1 cellular context compared by ENCODE assay signal in genomic region chr22:42939451-42939881, GRCh38.
TF ChIP-seq lines count a peak whose summit lies in the region.

No MANE protein-coding gene starts in this region.

TF ChIP-seq in A549, 52 proteins besides CTCF, POLR2A, EP300 and RAD21 (continued from another document):
- TF ChIP-seq, protein P1, sequence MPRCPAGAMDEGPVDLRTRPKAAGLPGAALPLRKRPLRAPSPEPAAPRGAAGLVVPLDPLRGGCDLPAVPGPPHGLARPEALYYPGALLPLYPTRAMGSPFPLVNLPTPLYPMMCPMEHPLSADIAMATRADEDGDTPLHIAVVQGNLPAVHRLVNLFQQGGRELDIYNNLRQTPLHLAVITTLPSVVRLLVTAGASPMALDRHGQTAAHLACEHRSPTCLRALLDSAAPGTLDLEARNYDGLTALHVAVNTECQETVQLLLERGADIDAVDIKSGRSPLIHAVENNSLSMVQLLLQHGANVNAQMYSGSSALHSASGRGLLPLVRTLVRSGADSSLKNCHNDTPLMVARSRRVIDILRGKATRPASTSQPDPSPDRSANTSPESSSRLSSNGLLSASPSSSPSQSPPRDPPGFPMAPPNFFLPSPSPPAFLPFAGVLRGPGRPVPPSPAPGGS (IDR thresholded peaks at IDR 0.05) = no peak
- TF ChIP-seq CBX8 (IDR thresholded peaks at IDR 0.05) (no peak), FOXS1 (CRISPR knock-in tag; IDR thresholded peaks at IDR 0.05) (no peak), KDM1A (IDR thresholded peaks at IDR 0.05; ENCODE audit: low read depth) (no peak), CEBPB (IDR thresholded peaks at IDR 0.05) (no peak), ZFP36 (IDR thresholded peaks at IDR 0.05; ENCODE audit: borderline replicate concordance, partially characterized antibody) (no peak), SREBF2 (IDR thresholded peaks at IDR 0.05) (no peak), RNF2 (IDR thresholded peaks at IDR 0.05; ENCODE audit: borderline replicate concordance, low read depth) (no peak), CBX2 (IDR thresholded peaks at IDR 0.05; ENCODE audit: borderline replicate concordance, low read depth) (no peak)
- TF ChIP-seq, protein P2, sequence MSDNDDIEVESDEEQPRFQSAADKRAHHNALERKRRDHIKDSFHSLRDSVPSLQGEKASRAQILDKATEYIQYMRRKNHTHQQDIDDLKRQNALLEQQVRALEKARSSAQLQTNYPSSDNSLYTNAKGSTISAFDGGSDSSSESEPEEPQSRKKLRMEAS (IDR thresholded peaks at IDR 0.05) = no peak
- TF ChIP-seq, protein P3, sequence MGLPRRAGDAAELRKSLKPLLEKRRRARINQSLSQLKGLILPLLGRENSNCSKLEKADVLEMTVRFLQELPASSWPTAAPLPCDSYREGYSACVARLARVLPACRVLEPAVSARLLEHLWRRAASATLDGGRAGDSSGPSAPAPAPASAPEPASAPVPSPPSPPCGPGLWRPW (IDR thresholded peaks at IDR 0.05) = no peak
